Comparison of ENCODE assay signal across 1 cellular context in the genomic region with DNA sequence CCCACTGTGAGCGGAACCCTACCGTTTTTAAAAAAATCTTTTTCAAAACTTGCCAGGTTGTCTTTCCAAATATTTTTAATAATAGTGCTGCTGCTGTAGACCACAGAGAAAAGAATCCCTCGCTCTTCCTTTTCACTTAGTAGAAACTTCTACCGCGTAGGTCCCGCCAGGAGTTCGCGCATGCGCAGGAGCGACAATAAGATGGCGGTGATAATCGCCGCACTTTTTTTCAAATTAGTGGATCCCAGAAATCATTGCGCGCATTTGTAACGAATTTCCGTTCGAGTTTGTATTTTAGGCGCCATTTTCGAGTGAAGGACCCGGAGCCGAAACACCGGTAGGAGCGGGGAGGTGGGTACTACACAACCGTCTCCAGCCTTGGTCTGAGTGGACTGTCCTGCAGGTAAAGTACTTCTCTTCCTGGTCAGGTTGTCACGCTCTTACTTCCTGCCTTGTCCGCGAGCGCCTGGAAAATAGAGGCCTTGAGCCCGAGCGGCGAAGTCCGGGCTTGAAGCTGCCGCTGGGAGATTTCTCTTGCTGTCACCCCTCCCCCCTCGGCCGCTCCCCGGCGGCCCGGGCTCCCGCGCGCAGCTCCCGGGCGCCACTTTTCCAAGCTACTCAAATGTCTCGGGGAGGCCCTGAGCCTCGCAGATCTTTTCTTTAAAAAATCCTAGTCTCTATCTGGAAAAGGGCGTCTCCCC.
TF ChIP-seq lines count a peak whose summit lies in the region.

A gene (plus strand): TSS at position 304 of the 701 bp plus-strand sequence. CDS start 1,177 bp downstream, outside the sequence.

TF ChIP-seq in HCT116, 20 proteins besides CTCF, POLR2A, EP300 and RAD21 (continued from another document):
- TF ChIP-seq CBX3 (IDR thresholded peaks at IDR 0.05; ENCODE audit: low read depth), result no peak; the same call in none of the 2 replicates
- no peak for TF ChIP-seq ZNF274 (IDR thresholded peaks at IDR 0.05; ENCODE audit: low read depth, low read length)
- no peak for TF ChIP-seq EZH2 (IDR thresholded peaks at IDR 0.05)
- TF ChIP-seq, protein P1, sequence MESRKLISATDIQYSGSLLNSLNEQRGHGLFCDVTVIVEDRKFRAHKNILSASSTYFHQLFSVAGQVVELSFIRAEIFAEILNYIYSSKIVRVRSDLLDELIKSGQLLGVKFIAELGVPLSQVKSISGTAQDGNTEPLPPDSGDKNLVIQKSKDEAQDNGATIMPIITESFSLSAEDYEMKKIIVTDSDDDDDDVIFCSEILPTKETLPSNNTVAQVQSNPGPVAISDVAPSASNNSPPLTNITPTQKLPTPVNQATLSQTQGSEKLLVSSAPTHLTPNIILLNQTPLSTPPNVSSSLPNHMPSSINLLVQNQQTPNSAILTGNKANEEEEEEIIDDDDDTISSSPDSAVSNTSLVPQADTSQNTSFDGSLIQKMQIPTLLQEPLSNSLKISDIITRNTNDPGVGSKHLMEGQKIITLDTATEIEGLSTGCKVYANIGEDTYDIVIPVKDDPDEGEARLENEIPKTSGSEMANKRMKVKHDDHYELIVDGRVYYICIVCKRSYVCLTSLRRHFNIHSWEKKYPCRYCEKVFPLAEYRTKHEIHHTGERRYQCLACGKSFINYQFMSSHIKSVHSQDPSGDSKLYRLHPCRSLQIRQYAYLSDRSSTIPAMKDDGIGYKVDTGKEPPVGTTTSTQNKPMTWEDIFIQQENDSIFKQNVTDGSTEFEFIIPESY (IDR thresholded peaks at IDR 0.05; ENCODE audit: extremely low read depth, insufficient replicate concordance, low read length), result no peak
